ENCODE assay signal across 22 cellular contexts in the genomic region with DNA sequence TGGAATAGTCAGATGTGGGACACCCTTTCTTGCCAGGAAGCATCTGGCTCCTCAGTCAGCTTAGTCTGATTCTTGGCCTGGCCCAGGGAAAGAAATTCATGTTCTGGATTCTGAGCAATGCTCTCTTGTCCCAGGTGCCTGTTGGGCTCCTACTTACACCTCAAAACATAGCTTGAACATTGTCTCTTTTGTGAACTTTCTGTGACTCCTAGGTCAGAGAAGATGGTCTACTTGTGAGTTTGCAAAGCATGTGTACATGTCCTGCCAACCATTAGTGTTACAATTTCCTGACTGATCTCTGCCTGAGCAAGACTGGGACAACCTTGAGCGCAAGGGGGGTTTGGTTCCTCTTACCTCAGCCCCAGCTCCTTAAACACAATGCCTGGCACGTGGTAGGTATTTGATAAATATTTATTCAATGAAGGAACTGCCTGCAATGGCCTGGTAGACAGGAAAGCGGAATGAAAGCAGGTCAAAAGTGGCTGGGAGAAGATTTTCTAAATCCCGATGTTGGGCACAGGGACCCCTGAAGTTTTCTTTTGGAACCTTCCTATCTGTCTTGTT. TPM values are rescaled to one million over a fixed set of nuclear protein-coding genes. Genes with fewer than 3 reads are reported as not detected.
DNase-seq lines count a peak whose midpoint lies in the region; ATAC-seq and TF ChIP-seq lines count a peak whose summit lies in the region.
"Had no signal": no experiment of that assay in that cellular context is flagged by ENCODE, and none has a peak within 500 bp of the region (broad histone marks: within the 10 kb centered on the region; RNA-seq: fewer than 3 reads in every experiment).

No MANE protein-coding gene starts in this region.

- peaks cover 13% of the 10 kb centered on the region; the same call in 1 of the 2 replicates for H3F3A ChIP-seq in SU-DHL-6 (ENCODE audit: insufficient read depth)

- intact Hi-C loops in natural killer cell (cut with micrococcal nuclease) (no loop called here), lower lobe of right lung (cut with DNase I) (loop anchor here (5.0 to 10.0 kb wide), 2 partner anchors 57 to 170 kb away; partner anchors contain the start of gene PSORS1C2)

- no peaks in the 10 kb centered on the region for H3K9me3 ChIP-seq in SU-DHL-6 (ENCODE audit: insufficient read depth, low read length)
- no peaks in the 10 kb centered on the region for H3K9me3 ChIP-seq in lower lobe of right lung
- H3K9me3 ChIP-seq: Caco-2, HAP-1 had no signal

- H3K4me1 ChIP-seq in lower lobe of right lung = peaks cover 22% of the 10 kb centered on the region
- H3K4me1 ChIP-seq: Caco-2, parathyroid adenoma had no signal

- no peak overlapping the region for H2AFZ ChIP-seq in SU-DHL-6 (ENCODE audit: low read depth, low read length, severe bottlenecking)
- H2AFZ ChIP-seq: parathyroid adenoma had no signal

- H3K9ac ChIP-seq in SU-DHL-6 (ENCODE audit: low read length) = no peak overlapping the region
- H3K9ac ChIP-seq: parathyroid adenoma had no signal

- DNase-seq in natural killer cell (no peak), lower lobe of right lung (no peak), GM03348 (ENCODE audit: low spot score) (no peak)
- DNase-seq in natural killer cell treated with Interleukin-12 subunit alpha and Interleukin-12 subunit beta and Interleukin-15 and Interleukin-18, amount 100 ng/mL, for 72 hours (ENCODE audit: low spot score) = no peak
- DNase-seq: activated naive CD4-positive, alpha-beta T cell treated with Interleukin-2 at 50 U/mL for 16 hours; activated T-cell treated with anti-CD3 and anti-CD28 coated beads for 4 hours; Caco-2; EL; hippocampal formation; NCI-H1105; NCI-H2029 treated with DMSO at 0.1 percent for 48 hours; NCI-H345; RPMI8226 had no signal

- H3K36me3 ChIP-seq in SU-DHL-6 (ENCODE audit: low read length) (no peaks in the 10 kb centered on the region), lower lobe of right lung (no peaks in the 10 kb centered on the region)
- H3K36me3 ChIP-seq: HAP-1 had no signal

- H3K27me3 ChIP-seq in SU-DHL-6 (ENCODE audit: low read length) (no peaks in the 10 kb centered on the region), lower lobe of right lung (ENCODE audit: low read depth) (no peaks in the 10 kb centered on the region)

- peaks cover 29 to 38% of the 10 kb centered on the region in 2 donors for H3K4me1 Mint-ChIP-seq in natural killer cell
- H3K4me1 Mint-ChIP-seq in natural killer cell treated with Interleukin-12 subunit alpha and Interleukin-12 subunit beta and Interleukin-15 and Interleukin-18, amount 100 ng/mL, for 72 hours (ENCODE audit: low read depth in 2 of 2) = peaks cover 22 to 30% of the 10 kb centered on the region in 2 donors

- TF ChIP-seq CTCF in natural killer cell (IDR thresholded peaks at IDR 0.05) = no peak
- TF ChIP-seq CTCF in SU-DHL-6 (IDR thresholded peaks at IDR 0.05; ENCODE audit: insufficient read depth, low read length, poor library complexity, severe bottlenecking) = no peak
- TF ChIP-seq CTCF in lower lobe of right lung (IDR thresholded peaks at IDR 0.05) = no peak

- H3K9me2 ChIP-seq in SU-DHL-6 (replicated peaks; ENCODE audit: insufficient read depth, low read length) = no peaks in the 10 kb centered on the region

- H3K27me3 Mint-ChIP-seq in natural killer cell (ENCODE audit: low read depth in 2 of 2) = no peaks in the 10 kb centered on the region
- H3K27me3 Mint-ChIP-seq in natural killer cell treated with Interleukin-12 subunit alpha and Interleukin-12 subunit beta and Interleukin-15 and Interleukin-18, amount 100 ng/mL, for 72 hours = no peaks in the 10 kb centered on the region

- H3K27ac Mint-ChIP-seq in natural killer cell = peak overlapping the region; percentile 59 to 63
- peak overlapping the region in 1 of 2 donors; percentile 70 for H3K27ac Mint-ChIP-seq in natural killer cell treated with Interleukin-12 subunit alpha and Interleukin-12 subunit beta and Interleukin-15 and Interleukin-18, amount 100 ng/mL, for 72 hours

- peak overlapping the region; percentile 19; the same call in 1 of the 2 replicates for H3K27ac ChIP-seq in SU-DHL-6 (ENCODE audit: low read depth, low read length)
- H3K27ac ChIP-seq in lower lobe of right lung = peak overlapping the region; percentile 41
- H3K27ac ChIP-seq: parathyroid adenoma had no signal

- H3K36me3 Mint-ChIP-seq in natural killer cell = no peaks in the 10 kb centered on the region
- H3K36me3 Mint-ChIP-seq in natural killer cell treated with Interleukin-12 subunit alpha and Interleukin-12 subunit beta and Interleukin-15 and Interleukin-18, amount 100 ng/mL, for 72 hours = no peaks in the 10 kb centered on the region

- peaks cover 0 to 3% of the 10 kb centered on the region in 2 donors for H3K9me3 Mint-ChIP-seq in natural killer cell
- no peaks in the 10 kb centered on the region for H3K9me3 Mint-ChIP-seq in natural killer cell treated with Interleukin-12 subunit alpha and Interleukin-12 subunit beta and Interleukin-15 and Interleukin-18, amount 100 ng/mL, for 72 hours

- no peak overlapping the region for H3K4me3 Mint-ChIP-seq in natural killer cell
- no peak overlapping the region for H3K4me3 Mint-ChIP-seq in natural killer cell treated with Interleukin-12 subunit alpha and Interleukin-12 subunit beta and Interleukin-15 and Interleukin-18, amount 100 ng/mL, for 72 hours

- peaks cover 29% of the 10 kb centered on the region for H3K79me2 ChIP-seq in SU-DHL-6 (ENCODE audit: insufficient read depth, low read length)
- H3K79me2 ChIP-seq: parathyroid adenoma had no signal

- no peaks in the 10 kb centered on the region for H4K20me1 ChIP-seq in SU-DHL-6 (ENCODE audit: low read depth, low read length)

- H3K4me2 ChIP-seq in SU-DHL-6 (ENCODE audit: low read depth, low read length, poor library complexity, severe bottlenecking) = no peak overlapping the region

- no peak for ATAC-seq in natural killer cell
- no peak for ATAC-seq in natural killer cell treated with Interleukin-12 subunit alpha and Interleukin-12 subunit beta and Interleukin-15 and Interleukin-18, amount 100 ng/mL, for 72 hours
- no peak for ATAC-seq in lower lobe of right lung
- ATAC-seq in HG02973 (IDR thresholded peaks at IDR 0.05; ENCODE audit: unreplicated experiment) = no peak
- no peak for ATAC-seq in GM21360 (IDR thresholded peaks at IDR 0.05; ENCODE audit: unreplicated experiment)
- no peak for ATAC-seq in HG02759 (IDR thresholded peaks at IDR 0.05; ENCODE audit: unreplicated experiment)
- ATAC-seq: esophagus mucosa had no signal

- H3K4me3 ChIP-seq in SU-DHL-6 (ENCODE audit: insufficient read depth, low read length, poor library complexity, severe bottlenecking) (no peak overlapping the region), lower lobe of right lung (no peak overlapping the region)
- H3K4me3 ChIP-seq: HAP-1 had no signal

RNA-seq across cellular contexts. Expression of gene POU5F1, which starts 23.9 kb away (rescaled TPM):
- total RNA-seq in natural killer cell (not detected), lower lobe of right lung (5.0 TPM)
- total RNA-seq in natural killer cell treated with Interleukin-12 subunit alpha and Interleukin-12 subunit beta and Interleukin-15 and Interleukin-18, amount 100 ng/mL, for 72 hours = under 1 TPM in 1 of 2 donors, not detected in 1; 0.21 TPM
- total RNA-seq: Caco-2, cerebellum, frontal cortex had no signal

RNA-seq across cellular contexts. Expression of gene TCF19, which starts 36.0 kb away (rescaled TPM):
- total RNA-seq in natural killer cell (10 to 100 TPM in 1 of 3 donors, 1 to 10 TPM in 2; 7.2 to 12.0 (median 9.2) TPM), lower lobe of right lung (6.2 TPM)
- total RNA-seq in natural killer cell treated with Interleukin-12 subunit alpha and Interleukin-12 subunit beta and Interleukin-15 and Interleukin-18, amount 100 ng/mL, for 72 hours = 10 to 100 TPM; 59.0 to 96.5 TPM

RNA-seq across cellular contexts. Expression of gene CCHCR1, which starts 36.8 kb away (rescaled TPM):
- total RNA-seq in natural killer cell (10 to 100 TPM; 13.0 to 20.7 (median 16.9) TPM), lower lobe of right lung (16.5 TPM)
- 10 to 100 TPM; 29.2 to 54.1 TPM for total RNA-seq in natural killer cell treated with Interleukin-12 subunit alpha and Interleukin-12 subunit beta and Interleukin-15 and Interleukin-18, amount 100 ng/mL, for 72 hours

RNA-seq across cellular contexts. Expression of gene PSORS1C2, which starts 55.5 kb away (rescaled TPM):
- total RNA-seq in natural killer cell (not detected), lower lobe of right lung (not detected)
- total RNA-seq in natural killer cell treated with Interleukin-12 subunit alpha and Interleukin-12 subunit beta and Interleukin-15 and Interleukin-18, amount 100 ng/mL, for 72 hours = not detected
- total RNA-seq: Caco-2, cerebellum, frontal cortex had no signal
